In genomic region chr12:128586630-128587029, GRCh38 we compare ENCODE assay signal across 21 cellular contexts.
DNase-seq lines count a peak whose midpoint lies in the region; ATAC-seq and TF ChIP-seq lines count a peak whose summit lies in the region.
"Had no signal": no experiment of that assay in that cellular context is flagged by ENCODE, and none has a peak within 500 bp of the region (broad histone marks: within the 10 kb centered on the region; RNA-seq: fewer than 3 reads in every experiment).

No MANE protein-coding gene starts in this region.

- no peaks in the 10 kb centered on the region for H3K36me3 ChIP-seq in neural progenitor cell
- H3K36me3 ChIP-seq: MG63 had no signal

- no peak overlapping the region for H3K4me3 Mint-ChIP-seq in neural progenitor cell
- H3K4me3 Mint-ChIP-seq: CD14-positive monocyte, GM23338 had no signal

- no peak for TF ChIP-seq CTCF in neural progenitor cell (IDR thresholded peaks at IDR 0.05)
- TF ChIP-seq CTCF in foreskin fibroblast (IDR thresholded peaks at IDR 0.05; ENCODE audit: low read depth, low read length) = no peak

- in situ Hi-C loops in G401 (cut with HindIII; ENCODE audit: low sequenced_read_pairs) = no loop called here

- H3K9me3 Mint-ChIP-seq in neural progenitor cell = peaks cover 10% of the 10 kb centered on the region

- H3K79me2 ChIP-seq in neural progenitor cell (ENCODE audit: low read depth) = no peaks in the 10 kb centered on the region

- no peaks in the 10 kb centered on the region for H3K27me3 ChIP-seq in neural progenitor cell
- H3K27me3 ChIP-seq: MG63 had no signal

- peak overlapping the region; percentile 48 for H3K27ac Mint-ChIP-seq in neural progenitor cell
- H3K27ac Mint-ChIP-seq: CD14-positive monocyte, GM23338 had no signal

- H3K36me3 Mint-ChIP-seq in neural progenitor cell = peaks cover 40% of the 10 kb centered on the region
- H3K36me3 Mint-ChIP-seq: CD14-positive monocyte had no signal

- H3K4me3 ChIP-seq in neural progenitor cell = no peak overlapping the region
- no peak overlapping the region for H3K4me3 ChIP-seq in foreskin fibroblast (ENCODE audit: low read depth in 1 of 2, low read length in 2 of 2)
- H3K4me3 ChIP-seq: GM23338, MG63, PC-9 had no signal

- H4K20me1 ChIP-seq in neural progenitor cell (ENCODE audit: low read depth) = no peaks in the 10 kb centered on the region

- no peak overlapping the region for H3K9ac ChIP-seq in neural progenitor cell

- ATAC-seq in GM21447 (IDR thresholded peaks at IDR 0.05; ENCODE audit: unreplicated experiment) = no peak
- ATAC-seq in GM21360 (IDR thresholded peaks at IDR 0.05; ENCODE audit: unreplicated experiment) = no peak
- ATAC-seq: GM23338, SK-N-SH treated with all-trans-retinoic acid at 6 μM for 48 hours had no signal

- peak overlapping the region; percentile 8 for H3K4me2 ChIP-seq in neural progenitor cell
- H3K4me2 ChIP-seq: GM23338, PC-9 had no signal

- peak overlapping the region; percentile 33 for H3K27ac ChIP-seq in cingulate gyrus (ENCODE audit: low read depth, low read length)
- H3K27ac ChIP-seq in neural progenitor cell = no peak overlapping the region
- H3K27ac ChIP-seq: PC-9, RWPE1 had no signal

- peaks cover 25% of the 10 kb centered on the region for H3K4me1 Mint-ChIP-seq in neural progenitor cell
- H3K4me1 Mint-ChIP-seq: CD14-positive monocyte, GM23338 had no signal

- H3K27me3 Mint-ChIP-seq in neural progenitor cell (ENCODE audit: insufficient read depth, low read depth) = peaks cover 8% of the 10 kb centered on the region

- peak; percentile 48 for DNase-seq in G401 (ENCODE audit: low spot score)
- peak; percentile 52 for DNase-seq in NCI-H526 treated with DMSO at 0.1 percent for 48 hours (lab: John Stamatoyannopoulos, UW)
- DNase-seq in neural progenitor cell (ENCODE audit: low spot score) = peak; percentile 18
- no peak for DNase-seq in foreskin fibroblast
- DNase-seq: AML-193, GF-D8, Kasumi-1, MG63, NCI-H1436 treated with DMSO at 0.1 percent for 48 hours, NCI-H2081 treated with DMSO at 0.1 percent for 48 hours, NCI-H524, PC-9, SIG-M5, T-helper 1 cell had no signal

- peaks cover 3% of the 10 kb centered on the region for H3F3A ChIP-seq in neural progenitor cell (ENCODE audit: low read depth)

- H2AFZ ChIP-seq in neural progenitor cell (replicated peaks) = no peak overlapping the region
- H2AFZ ChIP-seq: GM23338, PC-9 had no signal

- H3K9me3 ChIP-seq in neural progenitor cell (ENCODE audit: low read depth) = no peaks in the 10 kb centered on the region
- H3K9me3 ChIP-seq: MG63 had no signal

- peaks cover 8% of the 10 kb centered on the region for H3K4me1 ChIP-seq in neural progenitor cell

Comparison
In these comparisons a context has a peak if more than half of its experiments do, and no peak if none do; other contexts are left out.
1. DNase-seq: peak in G401 (single experiment), NCI-H526 treated with DMSO at 0.1 percent for 48 hours (single experiment) and neural progenitor cell (single experiment); none in foreskin fibroblast (0 of 2).